13 cellular contexts compared by ENCODE assay signal in genomic region chr16:4623593-4623992, GRCh38.
DNase-seq lines count a peak whose midpoint lies in the region; ATAC-seq and TF ChIP-seq lines count a peak whose summit lies in the region.
"Had no signal": no experiment of that assay in that cellular context is flagged by ENCODE, and none has a peak within 500 bp of the region (broad histone marks: within the 10 kb centered on the region; RNA-seq: fewer than 3 reads in every experiment).

No MANE protein-coding gene starts in this region.

- no peak overlapping the region for H3K27ac ChIP-seq in DOHH2 (ENCODE audit: low read depth, low read length)
- H3K27ac ChIP-seq in rectal smooth muscle tissue (ENCODE audit: low read depth, low read length) = no peak overlapping the region

- H3K4me3 ChIP-seq in DOHH2 (ENCODE audit: low read length) = peak overlapping the region; percentile 90
- peak overlapping the region; percentile 95 for H3K4me3 ChIP-seq in rectal smooth muscle tissue (ENCODE audit: low read length)

- no peaks in the 10 kb centered on the region for H3F3A ChIP-seq in DOHH2 (ENCODE audit: control insufficient read depth, insufficient read depth)

- no peak overlapping the region for H3K9ac ChIP-seq in rectal smooth muscle tissue (ENCODE audit: low read length)

- peaks cover 34% of the 10 kb centered on the region for H3K79me2 ChIP-seq in DOHH2 (ENCODE audit: control insufficient read depth, low read length)

- ATAC-seq in central memory CD8-positive, alpha-beta T cell (replicated peaks; ENCODE audit: extremely low read depth, poor library complexity, severe bottlenecking) = no peak
- ATAC-seq in HG02588 (IDR thresholded peaks at IDR 0.05; ENCODE audit: unreplicated experiment) = no peak

- TF ChIP-seq CTCF in DOHH2 (IDR thresholded peaks at IDR 0.05; ENCODE audit: low read depth, low read length, poor library complexity, severe bottlenecking) = no peak

- H3K27me3 Mint-ChIP-seq in central memory CD8-positive, alpha-beta T cell = no peaks in the 10 kb centered on the region

- peaks cover 17% of the 10 kb centered on the region; the same call in 1 of the 2 replicates for H4K20me1 ChIP-seq in DOHH2 (ENCODE audit: control insufficient read depth, insufficient read depth, low read depth, low read length)

- H3K4me1 ChIP-seq in DOHH2 (ENCODE audit: control insufficient read depth, low read length) (peaks cover 22% of the 10 kb centered on the region), rectal smooth muscle tissue (ENCODE audit: control insufficient read depth, insufficient read depth, low read length) (peaks cover 11% of the 10 kb centered on the region)

- peaks cover 7% of the 10 kb centered on the region for H3K36me3 ChIP-seq in DOHH2 (ENCODE audit: control insufficient read depth, low read length)
- no peaks in the 10 kb centered on the region for H3K36me3 ChIP-seq in rectal smooth muscle tissue (ENCODE audit: control insufficient read depth, insufficient read depth, low read length)
- H3K36me3 ChIP-seq: cardiac muscle cell, suprapubic skin had no signal

- CTCF ChIA-PET in HEK293T (lab: Yijun Ruan, JAX) = interaction anchor here (1.0 to 1.6 kb wide), 4 partner anchors 9 to 37 kb away, joined by 3 to 5 read pairs (median 3); no protein-coding TSS in a partner anchor

- peak overlapping the region; percentile 38 for H3K4me3 Mint-ChIP-seq in central memory CD8-positive, alpha-beta T cell

- POLR2A ChIA-PET in HEK293T (lab: Yijun Ruan, JAX) = interaction anchor here (1.1 to 3.5 kb wide), 2 partner anchors 7 to 10 kb away, joined by 3 to 21 read pairs; no protein-coding TSS in a partner anchor

- no peaks in the 10 kb centered on the region for H3K9me2 ChIP-seq in DOHH2 (replicated peaks; ENCODE audit: control insufficient read depth, low read length)

- peaks cover 27% of the 10 kb centered on the region for H3K4me1 Mint-ChIP-seq in central memory CD8-positive, alpha-beta T cell

- H3K4me2 ChIP-seq in DOHH2 (ENCODE audit: low read length) = peak overlapping the region; percentile 92

- H3K27me3 ChIP-seq in DOHH2 (ENCODE audit: control insufficient read depth, low read length) = no peaks in the 10 kb centered on the region
- no peaks in the 10 kb centered on the region for H3K27me3 ChIP-seq in rectal smooth muscle tissue (ENCODE audit: control insufficient read depth, insufficient read depth, low read length)
- H3K27me3 ChIP-seq: cardiac muscle cell, suprapubic skin had no signal

- no peaks in the 10 kb centered on the region for H3K9me3 Mint-ChIP-seq in central memory CD8-positive, alpha-beta T cell

- DNase-seq in MV-4-11 (lab: John Stamatoyannopoulos, UW) (peak; percentile 61), retina (no peak), HEK293T (ENCODE audit: extremely low spot score) (no peak)
- no peak for DNase-seq in central memory CD8-positive, alpha-beta T cell (ENCODE audit: low spot score in 2 of 2)
- DNase-seq: EL, islet precursor cell, NCI-H446 treated with DMSO at 0.1 percent for 48 hours, occipital lobe had no signal

- peak overlapping the region; percentile 98 for H3K27ac Mint-ChIP-seq in central memory CD8-positive, alpha-beta T cell (ENCODE audit: low read depth)

- H3K36me3 Mint-ChIP-seq in central memory CD8-positive, alpha-beta T cell (ENCODE audit: insufficient read depth) = peaks cover 4% of the 10 kb centered on the region

- no peaks in the 10 kb centered on the region for H3K9me3 ChIP-seq in DOHH2 (ENCODE audit: control insufficient read depth, insufficient read depth, low read length)
- H3K9me3 ChIP-seq: suprapubic skin had no signal

TF ChIP-seq in HEK293T, 16 proteins besides CTCF, POLR2A, EP300 and RAD21:
- TF ChIP-seq ARNT (IDR thresholded peaks at IDR 0.05) (no peak), LEF1 (IDR thresholded peaks at IDR 0.05; ENCODE audit: borderline replicate concordance) (no peak), PKNOX1 (IDR thresholded peaks at IDR 0.05) (no peak), SP1 (IDR thresholded peaks at IDR 0.05) (no peak), L3MBTL2 (conservative IDR thresholded peaks at IDR 0.05) (no peak), ZNF384 (IDR thresholded peaks at IDR 0.05) (no peak), FOXA1 (IDR thresholded peaks at IDR 0.05) (no peak), BHLHE40 (IDR thresholded peaks at IDR 0.05; ENCODE audit: borderline replicate concordance) (no peak), FOXM1 (IDR thresholded peaks at IDR 0.05; ENCODE audit: borderline replicate concordance) (no peak), SUZ12 (IDR thresholded peaks at IDR 0.05) (no peak), FOXK2 (IDR thresholded peaks at IDR 0.05) (no peak), HDGF (IDR thresholded peaks at IDR 0.05; ENCODE audit: borderline replicate concordance) (no peak), TARDBP (IDR thresholded peaks at IDR 0.05) (no peak)
